In genomic region chr16:79146-80054, GRCh38 we compare ENCODE assay signal across 9 cellular contexts. TPM values are rescaled to one million over a fixed set of nuclear protein-coding genes. Genes with fewer than 3 reads are reported as not detected.
DNase-seq lines count a peak whose midpoint lies in the region; ATAC-seq and TF ChIP-seq lines count a peak whose summit lies in the region.
"Had no signal": no experiment of that assay in that cellular context is flagged by ENCODE, and none has a peak within 500 bp of the region (broad histone marks: within the 10 kb centered on the region; RNA-seq: fewer than 3 reads in every experiment).

No MANE protein-coding gene starts in this region.

- H3K27ac ChIP-seq in heart right ventricle (peak overlapping the region in 9 of 10 donors; percentile 94 to 99 (median 96)), angular gyrus (ENCODE audit: low read depth, low read length) (peak overlapping the region; percentile 95), vagina (peak overlapping the region; percentile 89)
- H3K27ac ChIP-seq: cardiac muscle cell had no signal

- intact Hi-C loops in heart right ventricle (cut with DNase I), result no loop called here
- intact Hi-C loops in left cardiac atrium (cut with DNase I), result no loop called here
- intact Hi-C loops in vagina (cut with DNase I), result no loop called here

- WGBS in heart right ventricle, 2 donors, result 77 to 80% methylated on average over 32 of the region's 32 CpGs

- H3K4me3 ChIP-seq in heart right ventricle (peak overlapping the region in 7 of 10 donors; percentile 69 to 98 (median 80)), vagina (peak overlapping the region; percentile 74 to 98)

- no peak for DNase-seq in heart right ventricle
- DNase-seq in left cardiac atrium, result no peak
- DNase-seq in memory B cell (ENCODE audit: low spot score in 2 of 2), result no peak
- no peak for DNase-seq in vagina (ENCODE audit: extremely low spot score in 2 of 2)
- DNase-seq in NCI-H1436 (lab: John Stamatoyannopoulos, UW), result no peak

- H3K4me3 Mint-ChIP-seq in memory B cell, result peak overlapping the region; percentile 89

- H3K27me3 Mint-ChIP-seq in memory B cell, result peaks cover 1% of the 10 kb centered on the region

- H3K4me1 Mint-ChIP-seq in memory B cell, result peaks cover 29% of the 10 kb centered on the region

- ATAC-seq in heart right ventricle (no peak), left cardiac atrium (no peak), memory B cell (ENCODE audit: low read depth) (no peak), GM19452 (IDR thresholded peaks at IDR 0.05; ENCODE audit: unreplicated experiment) (no peak), GM21737 (IDR thresholded peaks at IDR 0.05; ENCODE audit: unreplicated experiment) (no peak)

- TF ChIP-seq POLR2A in vagina (IDR thresholded peaks at IDR 0.05), result no peak

- TF ChIP-seq CTCF in heart right ventricle (IDR thresholded peaks at IDR 0.05), result no peak
- TF ChIP-seq CTCF in vagina (IDR thresholded peaks at IDR 0.05), result no peak

- H3K4me1 ChIP-seq in heart right ventricle (peaks cover 38 to 64% (median 59%) of the 10 kb centered on the region in 9 donors), vagina (peaks cover 58% of the 10 kb centered on the region)

- peaks cover 0 to 35% (median 7%) of the 10 kb centered on the region in 9 donors for H3K36me3 ChIP-seq in heart right ventricle
- H3K36me3 ChIP-seq in vagina, result no peaks in the 10 kb centered on the region
- H3K36me3 ChIP-seq: cardiac muscle cell had no signal

- no peaks in the 10 kb centered on the region for H3K9me3 ChIP-seq in heart right ventricle
- no peaks in the 10 kb centered on the region for H3K9me3 ChIP-seq in vagina

- no peaks in the 10 kb centered on the region for H3K27me3 ChIP-seq in heart right ventricle
- no peaks in the 10 kb centered on the region for H3K27me3 ChIP-seq in vagina
- H3K27me3 ChIP-seq: cardiac muscle cell had no signal

- H3K36me3 Mint-ChIP-seq in memory B cell, result peaks cover 11% of the 10 kb centered on the region

- no peaks in the 10 kb centered on the region for H3K9me3 Mint-ChIP-seq in memory B cell

- H3K27ac Mint-ChIP-seq in memory B cell, result no peak overlapping the region

RNA-seq across cellular contexts. Expression of gene MPG, which starts 1.4 kb away (rescaled TPM):
- total RNA-seq in heart right ventricle (10 to 100 TPM; 32.2 to 44.7 (median 38.6) TPM), left cardiac atrium (10 to 100 TPM; 29.9 to 40.2 TPM), vagina (124 TPM)
- 10 to 100 TPM; 68.2 to 88.5 TPM for polyA plus RNA-seq in heart right ventricle

RNA-seq across cellular contexts. Expression of gene RHBDF1, which starts 7.0 kb away (rescaled TPM):
- 10 to 100 TPM; 18.5 to 27.8 (median 24.3) TPM for total RNA-seq in heart right ventricle
- polyA plus RNA-seq in heart right ventricle, result 10 to 100 TPM; 36.9 to 89.8 TPM
- 10 to 100 TPM; 15.5 to 22.1 TPM for total RNA-seq in left cardiac atrium
- total RNA-seq in vagina, result 86.9 TPM

RNA-seq across cellular contexts. Expression of gene SNRNP25, which starts 25.8 kb away (rescaled TPM):
- 10 to 100 TPM; 45.6 to 86.6 (median 56.6) TPM for total RNA-seq in heart right ventricle
- 100 to 1,000 TPM in 1 of 2 donors, 10 to 100 TPM in 1; 80.4 to 109 TPM for polyA plus RNA-seq in heart right ventricle
- 10 to 100 TPM; 54.7 to 56.9 TPM for total RNA-seq in left cardiac atrium
- total RNA-seq in vagina, result 15.0 TPM

RNA-seq across cellular contexts. Expression of gene POLR3K, which starts 26.0 kb away (rescaled TPM):
- total RNA-seq in heart right ventricle (10 to 100 TPM in 7 of 10 donors, 1 to 10 TPM in 3; 9.1 to 11.8 (median 10.5) TPM), left cardiac atrium (10 to 100 TPM; 11.4 to 11.7 TPM), vagina (12.8 TPM)
- polyA plus RNA-seq in heart right ventricle, result 10 to 100 TPM in 1 of 2 donors, 1 to 10 TPM in 1; 6.7 to 19.2 TPM

RNA-seq across cellular contexts. Expression of gene NPRL3, which starts 59.1 kb away (rescaled TPM):
- 10 to 100 TPM; 19.0 to 28.8 (median 22.3) TPM for total RNA-seq in heart right ventricle
- polyA plus RNA-seq in heart right ventricle, result 10 to 100 TPM; 16.2 to 19.6 TPM
- total RNA-seq in left cardiac atrium, result 10 to 100 TPM; 18.3 to 18.7 TPM
- 29.2 TPM for total RNA-seq in vagina
